Comparison of ENCODE assay signal across 1 cellular context in the genomic region with DNA sequence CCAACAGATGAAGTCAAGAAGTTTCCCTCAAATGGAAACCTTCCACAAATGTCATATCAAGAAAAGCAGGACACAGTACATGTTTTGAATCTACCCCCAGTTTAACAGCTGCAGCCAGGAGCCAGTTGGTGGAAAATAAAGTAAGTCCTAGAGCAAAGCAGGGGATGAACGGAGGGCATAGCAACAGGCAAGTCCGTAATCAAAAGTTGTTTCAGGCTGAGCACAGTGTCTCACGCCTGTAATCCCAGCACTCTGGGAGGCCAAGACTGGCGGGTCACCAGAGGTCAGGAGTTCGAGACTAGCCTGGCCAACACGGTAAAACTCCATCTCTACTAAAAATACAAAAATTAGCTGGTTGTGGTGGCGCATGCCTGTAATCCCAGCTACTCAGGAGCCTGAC.
TF ChIP-seq lines count a peak whose summit lies in the region.

No MANE protein-coding gene starts in this region.

TF ChIP-seq in HepG2, 621 proteins besides CTCF, POLR2A, EP300 and RAD21:
- TF ChIP-seq MAF1 (CRISPR knock-in tag; IDR thresholded peaks at IDR 0.05; ENCODE audit: borderline replicate concordance) (no peak), ZMYM3 (CRISPR knock-in tag; IDR thresholded peaks at IDR 0.05) (peak; percentile 46; the same call in 1 of the 2 replicates), ZNF335 (CRISPR knock-in tag; IDR thresholded peaks at IDR 0.05) (no peak), ZNF296 (CRISPR knock-in tag; conservative IDR thresholded peaks at IDR 0.05) (no peak), ZNF724P (CRISPR knock-in tag; IDR thresholded peaks at IDR 0.05; ENCODE audit: borderline replicate concordance) (0 out of 2 replicates have a peak, but pooled peaks have one; percentile 22), MAFK (conservative IDR thresholded peaks at IDR 0.05 in 1 of 2, IDR thresholded peaks at IDR 0.05 in 1 of 2; ENCODE audit: low read length in 2 of 2) (no peak), FLYWCH1 (CRISPR knock-in tag; IDR thresholded peaks at IDR 0.05) (no peak)
- TF ChIP-seq, protein P1, sequence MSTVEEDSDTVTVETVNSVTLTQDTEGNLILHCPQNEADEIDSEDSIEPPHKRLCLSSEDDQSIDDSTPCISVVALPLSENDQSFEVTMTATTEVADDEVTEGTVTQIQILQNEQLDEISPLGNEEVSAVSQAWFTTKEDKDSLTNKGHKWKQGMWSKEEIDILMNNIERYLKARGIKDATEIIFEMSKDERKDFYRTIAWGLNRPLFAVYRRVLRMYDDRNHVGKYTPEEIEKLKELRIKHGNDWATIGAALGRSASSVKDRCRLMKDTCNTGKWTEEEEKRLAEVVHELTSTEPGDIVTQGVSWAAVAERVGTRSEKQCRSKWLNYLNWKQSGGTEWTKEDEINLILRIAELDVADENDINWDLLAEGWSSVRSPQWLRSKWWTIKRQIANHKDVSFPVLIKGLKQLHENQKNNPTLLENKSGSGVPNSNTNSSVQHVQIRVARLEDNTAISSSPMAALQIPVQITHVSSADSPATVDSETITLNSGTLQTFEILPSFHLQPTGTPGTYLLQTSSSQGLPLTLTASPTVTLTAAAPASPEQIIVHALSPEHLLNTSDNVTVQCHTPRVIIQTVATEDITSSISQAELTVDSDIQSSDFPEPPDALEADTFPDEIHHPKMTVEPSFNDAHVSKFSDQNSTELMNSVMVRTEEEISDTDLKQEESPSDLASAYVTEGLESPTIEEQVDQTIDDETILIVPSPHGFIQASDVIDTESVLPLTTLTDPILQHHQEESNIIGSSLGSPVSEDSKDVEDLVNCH (CRISPR knock-in tag; IDR thresholded peaks at IDR 0.05) = no peak
